In genomic region chr16:66512589-66513404, GRCh38 we compare ENCODE assay signal across 8 cellular contexts. TPM values are rescaled to one million over a fixed set of nuclear protein-coding genes. Genes with fewer than 3 reads are reported as not detected.
A peak's percentile ranks its signal among the peaks of the same experiment; 100 is the strongest.
DNase-seq lines count a peak whose midpoint lies in the region; TF ChIP-seq lines count a peak whose summit lies in the region.

No MANE protein-coding gene starts in this region.

- POLR2A ChIA-PET in Caco-2 (lab: Charles Lee) = no interaction called here
- POLR2A ChIA-PET in RWPE1 (lab: Yijun Ruan, JAX; ENCODE audit: low non-redundant PET) = interaction anchor here (0.9 kb wide), 1 partner anchor 9 kb away, joined by 3 read pairs; no protein-coding TSS in a partner anchor

- H3K9me3 Mint-ChIP-seq in Caco-2 (ENCODE audit: unreplicated experiment) = no peaks in the 10 kb centered on the region

- H3K4me1 ChIP-seq in Caco-2 = peaks cover 40% of the 10 kb centered on the region
- peaks cover 78 to 100% (median 81%) of the 10 kb centered on the region in 3 donors for H3K4me1 ChIP-seq in esophagus squamous epithelium

- peak overlapping the region; percentile 91 for H3K27ac ChIP-seq in RWPE1
- H3K27ac ChIP-seq in esophagus squamous epithelium = peak overlapping the region; percentile 66 to 87 (median 80)

- H3K36me3 ChIP-seq in Caco-2 (ENCODE audit: control insufficient read depth, insufficient read depth, low read length) (peaks cover 1% of the 10 kb centered on the region), esophagus squamous epithelium (peaks cover 0 to 10% (median 0%) of the 10 kb centered on the region in 3 donors)

- 52 to 64% methylated on average over 14 of the region's 14 CpGs for WGBS in esophagus squamous epithelium, 2 donors

- peaks cover 11% of the 10 kb centered on the region for H3K36me3 Mint-ChIP-seq in Caco-2 (ENCODE audit: insufficient read depth, unreplicated experiment)

- CTCF ChIA-PET in Caco-2 (lab: Charles Lee) = no interaction called here
- CTCF ChIA-PET in RWPE1 (lab: Yijun Ruan, JAX) = interaction anchor here (0.7 to 1.3 kb wide), 2 partner anchors 30 to 39 kb away, joined by 3 read pairs; partner anchors contain the start of gene CKLF

- no peak overlapping the region for H3K4me3 ChIP-seq in Caco-2 (ENCODE audit: low read depth, low read length)
- no peak overlapping the region for H3K4me3 ChIP-seq in esophagus squamous epithelium

- DNase-seq in Caco-2 (peak; percentile 70 to 79), RWPE1 (ENCODE audit: low spot score) (no peak), esophagus squamous epithelium (lab: John Stamatoyannopoulos, UW) (no peak), posterior vena cava (ENCODE audit: low spot score) (peak; percentile 84), GM20000 (ENCODE audit: low spot score) (no peak), RPMI8226 (no peak), SK-N-DZ (ENCODE audit: low spot score) (no peak)
- no peak for DNase-seq in effector CD8-positive, alpha-beta T cell (lab: John Stamatoyannopoulos, UW)

- H3K4me3 Mint-ChIP-seq in Caco-2 (ENCODE audit: unreplicated experiment) = peak overlapping the region; percentile 9

- H3K27me3 ChIP-seq in Caco-2 (replicated peaks; ENCODE audit: control insufficient read depth, insufficient read depth, low read length) = no peaks in the 10 kb centered on the region
- no peaks in the 10 kb centered on the region for H3K27me3 ChIP-seq in esophagus squamous epithelium

- peak overlapping the region; percentile 65 for H3K27ac Mint-ChIP-seq in Caco-2 (ENCODE audit: unreplicated experiment)

- H3K27me3 Mint-ChIP-seq in Caco-2 (ENCODE audit: insufficient read depth, unreplicated experiment) = no peaks in the 10 kb centered on the region

- BruUV-seq in Caco-2 (replicated peaks; lab: Mats Ljungman, UMichigan) = no TSS peak

- TF ChIP-seq POLR2A in esophagus squamous epithelium (IDR thresholded peaks at IDR 0.05) = no peak

- H3K4me1 Mint-ChIP-seq in Caco-2 (ENCODE audit: low read depth, unreplicated experiment) = peaks cover 45% of the 10 kb centered on the region

- TF ChIP-seq CTCF in Caco-2 (IDR thresholded peaks at IDR 0.05; ENCODE audit: insufficient read depth in 1 of 2, low read depth in 1 of 2, low read length in 1 of 2, severe bottlenecking in 1 of 2, unreplicated experiment in 1 of 2) = no peak
- no peak for TF ChIP-seq CTCF in RWPE1 (conservative IDR thresholded peaks at IDR 0.05; ENCODE audit: low read depth)
- no peak for TF ChIP-seq CTCF in esophagus squamous epithelium (IDR thresholded peaks at IDR 0.05)
- no peak for TF ChIP-seq CTCF in GM20000 (IDR thresholded peaks at IDR 0.05; ENCODE audit: extremely low read depth, missing control alignments)

- intact Hi-C loops in Caco-2 (cut with micrococcal nuclease; ENCODE audit: unreplicated experiment) = no loop called here
- intact Hi-C loops in esophagus squamous epithelium (cut with DNase I) = no loop called here
- intact Hi-C loops in posterior vena cava (cut with DNase I) = no loop called here

- H3K9me3 ChIP-seq in Caco-2 (no peaks in the 10 kb centered on the region), esophagus squamous epithelium (no peaks in the 10 kb centered on the region)

RNA-seq across cellular contexts. Expression of gene TK2, which starts 37.1 kb away (rescaled TPM):
- total RNA-seq in Caco-2 (2022) = 18.2 and 19.3 TPM in 2 replicates
- 10 to 100 TPM in 3 of 4 donors, 1 to 10 TPM in 1; 5.6 to 22.5 (median 13.5) TPM for total RNA-seq in esophagus squamous epithelium
- 10 to 100 TPM; 23.6 to 37.2 TPM for total RNA-seq in posterior vena cava
- polyA plus RNA-seq in SK-N-DZ (2014; cell fraction: cytosol; rRNA removed) = 9.3 and 10.9 TPM in 2 replicates
- 26.9 and 35.9 TPM in 2 replicates for polyA plus RNA-seq in SK-N-DZ (2014; cell fraction: nucleus; rRNA removed)

RNA-seq across cellular contexts. Expression of gene CKLF, which starts 39.6 kb away (rescaled TPM):
- 96.4 and 103 TPM in 2 replicates for total RNA-seq in Caco-2 (2022)
- total RNA-seq in esophagus squamous epithelium = 10 to 100 TPM in 2 of 4 donors, 1 to 10 TPM in 2; 8.6 to 34.1 (median 16.9) TPM
- 10 to 100 TPM; 22.0 to 25.4 TPM for total RNA-seq in posterior vena cava
- polyA plus RNA-seq in SK-N-DZ (2014; cell fraction: cytosol; rRNA removed) = 106 and 115 TPM in 2 replicates
- 51.4 and 54.9 TPM in 2 replicates for polyA plus RNA-seq in SK-N-DZ (2014; cell fraction: nucleus; rRNA removed)

RNA-seq across cellular contexts. Expression of gene CMTM1, which starts 53.4 kb away (rescaled TPM):
- total RNA-seq in Caco-2 (2022) = 5.6 and 7.1 TPM in 2 replicates
- total RNA-seq in esophagus squamous epithelium = 1 to 10 TPM in 2 of 4 donors, not detected in 2; 1.3 to 1.5 TPM
- total RNA-seq in posterior vena cava = 1 to 10 TPM; 2.1 to 3.1 TPM
- 0.33 and 0.59 TPM in 2 replicates for polyA plus RNA-seq in SK-N-DZ (2014; cell fraction: cytosol; rRNA removed)
- polyA plus RNA-seq in SK-N-DZ (2014; cell fraction: nucleus; rRNA removed) = 0.73 TPM in 1 of 2 replicates, not detected in the other

Comparison
In these comparisons a context has a peak if more than half of its experiments do, and no peak if none do; other contexts are left out.
1. DNase-seq: peak in Caco-2 (2 of 2) and posterior vena cava (single experiment); none in RWPE1 (single experiment), esophagus squamous epithelium (single experiment), effector CD8-positive, alpha-beta T cell (single experiment), GM20000 (single experiment), RPMI8226 (single experiment) and SK-N-DZ (single experiment).